Comparison of ENCODE assay signal across 8 cellular contexts in the genomic region with DNA sequence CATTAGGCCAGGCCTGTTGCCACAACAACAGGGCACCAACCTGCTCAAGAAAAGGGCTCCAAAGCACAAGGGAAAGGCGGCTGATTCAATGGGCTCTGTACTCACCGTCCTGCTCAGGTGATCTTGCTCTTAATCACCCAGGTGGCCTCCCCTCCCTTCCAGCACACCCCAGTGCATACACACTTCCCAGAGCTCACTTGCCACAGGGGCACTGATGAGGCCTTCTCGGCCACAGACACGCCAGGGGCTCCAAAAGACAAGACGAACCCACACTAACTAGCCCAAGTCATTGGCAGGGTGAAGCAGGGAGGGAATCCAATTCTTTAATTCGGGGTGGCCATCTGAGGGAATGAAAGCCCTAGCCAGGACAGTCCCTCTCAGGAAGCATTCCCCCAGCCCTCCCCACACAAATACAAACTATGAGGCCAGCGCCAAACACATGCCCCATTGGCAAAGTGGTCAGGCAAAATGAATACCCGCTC. TPM values are rescaled to one million over a fixed set of nuclear protein-coding genes. Genes with fewer than 3 reads are reported as not detected.
DNase-seq lines count a peak whose midpoint lies in the region; ATAC-seq and TF ChIP-seq lines count a peak whose summit lies in the region.

No MANE protein-coding gene starts in this region.

- peak; percentile 43 for DNase-seq in COLO668 (lab: John Stamatoyannopoulos, UW; ENCODE audit: unreplicated experiment)
- DNase-seq in Panc1 (ENCODE audit: low read depth, low spot score) = no peak
- DNase-seq in fibroblast of lung (ENCODE audit: low read depth in 2 of 2) = no peak
- no peak for DNase-seq in GM19240 (ENCODE audit: insufficient read length, low spot score)
- DNase-seq in stimulated activated CD4-positive, alpha-beta T cell treated with anti-CD3 and anti-CD28 coated beads, Interleukin-1b, Interleukin-23, amount 100 ng/mL, for 48 hours = no peak
- no peak for DNase-seq in activated CD8-positive, alpha-beta memory T cell treated with anti-CD3 and anti-CD28 coated beads, Interleukin-2, amount 50 U/mL, for 48 hours

- TF ChIP-seq CTCF in Panc1 (IDR thresholded peaks at IDR 0.05) (no peak), fibroblast of lung (conservative IDR thresholded peaks at IDR 0.05 in 1 of 2, IDR thresholded peaks at IDR 0.05 in 1 of 2; ENCODE audit: low read depth in 1 of 2, low read length in 2 of 2) (no peak), parathyroid adenoma (IDR thresholded peaks at IDR 0.05) (no peak)

- ATAC-seq in Panc1 (peak; percentile 0; the same call in 1 of the 2 replicates), GM21576 (IDR thresholded peaks at IDR 0.05; ENCODE audit: unreplicated experiment) (no peak)

- no peaks in the 10 kb centered on the region for H3K79me2 ChIP-seq in fibroblast of lung (ENCODE audit: control insufficient read depth, insufficient read depth, low read length)
- peaks cover 16% of the 10 kb centered on the region for H3K79me2 ChIP-seq in parathyroid adenoma

- peak overlapping the region; percentile 83 for H3K27ac ChIP-seq in Panc1 (ENCODE audit: low read length)
- H3K27ac ChIP-seq in fibroblast of lung (ENCODE audit: insufficient read depth, low read length) = no peak overlapping the region
- H3K27ac ChIP-seq in parathyroid adenoma = peak overlapping the region; percentile 88

- peak overlapping the region; percentile 54 to 65 for H3K4me3 ChIP-seq in Panc1 (ENCODE audit: low read depth in 2 of 2, low read length in 2 of 2)
- peak overlapping the region; percentile 29 to 67 (median 56) for H3K4me3 ChIP-seq in fibroblast of lung (replicated peaks in 1 of 4; ENCODE audit: control extremely low read depth in 1 of 4, insufficient read depth in 1 of 4, low read depth in 3 of 4, low read length in 4 of 4)
- H3K4me3 ChIP-seq in parathyroid adenoma (ENCODE audit: low read depth, low read length) = peak overlapping the region; percentile 57

- no peak overlapping the region for H3K9ac ChIP-seq in fibroblast of lung (ENCODE audit: insufficient read depth, low read length)
- H3K9ac ChIP-seq in parathyroid adenoma = no peak overlapping the region

- H3K4me1 ChIP-seq in Panc1 (ENCODE audit: control insufficient read depth, insufficient read depth, low read length) (peaks cover 37% of the 10 kb centered on the region), fibroblast of lung (ENCODE audit: control insufficient read depth, extremely low read depth, insufficient read depth, low read length) (peaks cover 16% of the 10 kb centered on the region), parathyroid adenoma (peaks cover 16% of the 10 kb centered on the region)

- H3K36me3 ChIP-seq in Panc1 (ENCODE audit: control insufficient read depth, insufficient read depth, low read length) = no peaks in the 10 kb centered on the region
- H3K36me3 ChIP-seq in fibroblast of lung (ENCODE audit: control insufficient read depth, insufficient read depth, low read length) = no peaks in the 10 kb centered on the region
- no peaks in the 10 kb centered on the region for H3K36me3 ChIP-seq in parathyroid adenoma (ENCODE audit: control insufficient read depth, insufficient read depth, low read length)

- H2AFZ ChIP-seq in fibroblast of lung (ENCODE audit: low read length) = no peak overlapping the region
- H2AFZ ChIP-seq in parathyroid adenoma = peak overlapping the region; percentile 2

- no peaks in the 10 kb centered on the region for H4K20me1 ChIP-seq in fibroblast of lung (ENCODE audit: control insufficient read depth, extremely low read depth, insufficient read depth, low read length)

- H3K9me3 ChIP-seq in Panc1 (ENCODE audit: control insufficient read depth, insufficient read depth, low read depth, low read length) = no peaks in the 10 kb centered on the region
- no peaks in the 10 kb centered on the region for H3K9me3 ChIP-seq in fibroblast of lung (ENCODE audit: control insufficient read depth, insufficient read depth, low read depth, low read length)
- no peaks in the 10 kb centered on the region for H3K9me3 ChIP-seq in parathyroid adenoma (ENCODE audit: control insufficient read depth, low read length)

- H3K4me2 ChIP-seq in fibroblast of lung (ENCODE audit: extremely low read depth, insufficient read depth, low read length) (peak overlapping the region; percentile 94), parathyroid adenoma (ENCODE audit: low read length) (peak overlapping the region; percentile 86)

- CTCF ChIA-PET in Panc1 (lab: Charles Lee) = interaction anchor here (0.5 to 5.6 kb wide), 10 partner anchors 13 to 428 kb away, joined by 3 to 97 read pairs (median 4); no protein-coding TSS in a partner anchor

- in situ Hi-C loops in Panc1 (cut with HindIII; ENCODE audit: low pct_unique_long_range_greater_than_20kb, low sequenced_read_pairs) = no loop called here

- intact Hi-C loops in Panc1 (cut with micrococcal nuclease; ENCODE audit: unreplicated experiment) = no loop called here

- POLR2A ChIA-PET in Panc1 (lab: Charles Lee) = interaction anchor here (0.6 kb wide), 2 partner anchors 19 to 30 kb away, joined by 3 to 6 read pairs; no protein-coding TSS in a partner anchor

- TSS peak; percentile 92 for BruUV-seq in Panc1 (replicated peaks; lab: Mats Ljungman, UMichigan)

- H3K27me3 ChIP-seq in Panc1 (ENCODE audit: control insufficient read depth, insufficient read depth, low read length) = no peaks in the 10 kb centered on the region
- H3K27me3 ChIP-seq in fibroblast of lung (ENCODE audit: control insufficient read depth, insufficient read depth, low read length) = no peaks in the 10 kb centered on the region
- no peaks in the 10 kb centered on the region for H3K27me3 ChIP-seq in parathyroid adenoma (ENCODE audit: control insufficient read depth, insufficient read depth, low read length)

RNA-seq across cellular contexts. Expression of a gene that starts 1.4 kb away (rescaled TPM):
- total RNA-seq in Panc1 (2021; ENCODE audit: unreplicated experiment) (108 TPM), fibroblast of lung (50.3 and 133 TPM in 2 replicates)
- 94.4 TPM for polyA plus RNA-seq in Panc1 (2012; ENCODE audit: insufficient read length)
- 11.7 and 17.5 TPM in 2 replicates for polyA plus RNA-seq in fibroblast of lung
- 34.5 and 50.8 TPM in 2 replicates for polyA plus RNA-seq in fibroblast of lung (2012)
- 70.6 and 134 TPM in 2 replicates for polyA minus RNA-seq in fibroblast of lung (ENCODE audit: low replicate concordance)
